In the genomic region with DNA sequence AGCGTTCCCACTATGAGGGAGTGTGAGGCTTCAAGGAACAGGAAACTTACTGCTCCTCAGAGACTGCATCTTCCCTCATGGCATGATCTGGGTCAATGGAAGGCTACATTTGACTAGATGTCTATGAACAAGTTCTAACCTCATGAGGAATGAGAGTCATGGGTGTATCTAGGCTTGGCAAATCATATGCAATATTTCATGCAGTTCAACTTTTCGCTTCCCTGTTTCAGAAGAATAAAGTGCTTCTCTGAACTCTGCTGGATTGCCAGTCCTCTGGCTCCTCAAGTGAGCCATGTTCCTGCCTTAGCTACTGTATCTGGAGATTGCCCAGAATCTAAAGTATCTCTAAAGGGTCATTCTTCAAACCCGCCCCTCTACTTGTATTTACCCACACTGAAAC, we compare ENCODE assay signal across 16 cellular contexts. TPM values are rescaled to one million over a fixed set of nuclear protein-coding genes. Genes with fewer than 3 reads are reported as not detected.
DNase-seq lines count a peak whose midpoint lies in the region; ATAC-seq and TF ChIP-seq lines count a peak whose summit lies in the region.
"Had no signal": no experiment of that assay in that cellular context is flagged by ENCODE, and none has a peak within 500 bp of the region (broad histone marks: within the 10 kb centered on the region; RNA-seq: fewer than 3 reads in every experiment).

No MANE protein-coding gene starts in this region.

- peaks cover 0 to 7% of the 10 kb centered on the region in 2 donors for H3K9me3 ChIP-seq in ascending aorta

- intact Hi-C loops in ascending aorta (cut with DNase I), result no loop called here

- no peaks in the 10 kb centered on the region for H3K27me3 Mint-ChIP-seq in mesothelial cell of epicardium (ENCODE audit: low read depth)
- no peaks in the 10 kb centered on the region for H3K27me3 Mint-ChIP-seq in progenitor cell of endocrine pancreas
- H3K27me3 Mint-ChIP-seq: activated CD4-positive, alpha-beta T cell treated with anti-CD3 and anti-CD28 coated beads, Interleukin-2, amount 10 ng/mL, durations not matched to agents 24 days and 14 days had no signal

- H3K27ac Mint-ChIP-seq in mesothelial cell of epicardium (peak overlapping the region; percentile 69), progenitor cell of endocrine pancreas (no peak overlapping the region)
- H3K27ac Mint-ChIP-seq: activated CD4-positive, alpha-beta T cell treated with anti-CD3 and anti-CD28 coated beads, Interleukin-2, amount 10 ng/mL, durations not matched to agents 24 days and 14 days had no signal

- H3K4me3 Mint-ChIP-seq in mesothelial cell of epicardium, result no peak overlapping the region
- no peak overlapping the region for H3K4me3 Mint-ChIP-seq in progenitor cell of endocrine pancreas (ENCODE audit: low read depth)
- H3K4me3 Mint-ChIP-seq: activated CD4-positive, alpha-beta T cell treated with anti-CD3 and anti-CD28 coated beads, Interleukin-2, amount 10 ng/mL, durations not matched to agents 24 days and 14 days had no signal

- H3K4me1 Mint-ChIP-seq in mesothelial cell of epicardium (peaks cover 21% of the 10 kb centered on the region), progenitor cell of endocrine pancreas (ENCODE audit: low read depth) (peaks cover 3% of the 10 kb centered on the region)
- H3K4me1 Mint-ChIP-seq: activated CD4-positive, alpha-beta T cell treated with anti-CD3 and anti-CD28 coated beads, Interleukin-2, amount 10 ng/mL, durations not matched to agents 24 days and 14 days had no signal

- TF ChIP-seq CTCF in mesothelial cell of epicardium (IDR thresholded peaks at IDR 0.05; ENCODE audit: unreplicated experiment) (no peak), ascending aorta (IDR thresholded peaks at IDR 0.05) (no peak), progenitor cell of endocrine pancreas (IDR thresholded peaks at IDR 0.05; ENCODE audit: unreplicated experiment) (no peak)

- peaks cover 12% of the 10 kb centered on the region for H3K36me3 Mint-ChIP-seq in mesothelial cell of epicardium
- no peaks in the 10 kb centered on the region for H3K36me3 Mint-ChIP-seq in progenitor cell of endocrine pancreas (ENCODE audit: insufficient read depth)

- peak; percentile 88 for DNase-seq in CD1c-positive myeloid dendritic cell (ENCODE audit: extremely low spot score)
- peak; percentile 34 for DNase-seq in RPMI8226
- DNase-seq in mesothelial cell of epicardium (ENCODE audit: low spot score in 2 of 2, unreplicated experiment in 2 of 2), result no peak
- no peak for DNase-seq in ascending aorta (ENCODE audit: low spot score in 2 of 2)
- DNase-seq in progenitor cell of endocrine pancreas (ENCODE audit: low spot score, unreplicated experiment), result no peak
- DNase-seq in NK-92 (lab: John Stamatoyannopoulos, UW; ENCODE audit: unreplicated experiment), result no peak
- DNase-seq: activated CD4-positive, alpha-beta T cell treated with anti-CD3 and anti-CD28 coated beads, Interleukin-2, amount 10 ng/mL, durations not matched to agents 24 days and 14 days; activated naive CD4-positive, alpha-beta T cell treated with anti-CD3 and anti-CD28 coated beads, Interleukin-2, amount 50 U/mL, for 16 hours; brain microvascular endothelial cell; Caco-2; hypothalamus; NCI-H187 treated with DMSO at 0.1 percent for 48 hours; NCI-H69; SHP77 had no signal

- peak; percentile 42 for ATAC-seq in HG02678 (IDR thresholded peaks at IDR 0.05; ENCODE audit: unreplicated experiment)
- no peak for ATAC-seq in HG02970 (IDR thresholded peaks at IDR 0.05; ENCODE audit: low FRiP score, unreplicated experiment)

- H3K4me1 ChIP-seq in ascending aorta, result no peaks in the 10 kb centered on the region
- H3K4me1 ChIP-seq: Caco-2 had no signal

- H3K27ac ChIP-seq in ascending aorta, result no peak overlapping the region
- H3K27ac ChIP-seq: brain microvascular endothelial cell had no signal

- H3K36me3 ChIP-seq in ascending aorta, result no peaks in the 10 kb centered on the region
- H3K36me3 ChIP-seq: brain microvascular endothelial cell had no signal

- peaks cover 23% of the 10 kb centered on the region for H3K9me3 Mint-ChIP-seq in mesothelial cell of epicardium
- peaks cover 12% of the 10 kb centered on the region for H3K9me3 Mint-ChIP-seq in progenitor cell of endocrine pancreas (ENCODE audit: low read depth)

- H3K27me3 ChIP-seq in ascending aorta, result no peaks in the 10 kb centered on the region
- H3K27me3 ChIP-seq: brain microvascular endothelial cell had no signal

- H3K4me3 ChIP-seq in ascending aorta, result no peak overlapping the region

RNA-seq across cellular contexts. Expression of a gene that starts 54.3 kb away (rescaled TPM):
- 43.4 to 50.4 TPM (median 44.4 TPM) in 3 replicates for total RNA-seq in mesothelial cell of epicardium
- total RNA-seq in ascending aorta, result 0.75 TPM
- total RNA-seq in progenitor cell of endocrine pancreas, result 12.4 and 19.6 TPM in 2 replicates

Comparison
In these comparisons a context has a peak if more than half of its experiments do, and no peak if none do; other contexts are left out.
1. DNase-seq: peak in CD1c-positive myeloid dendritic cell (single experiment) and RPMI8226 (single experiment); none in mesothelial cell of epicardium (0 of 2), ascending aorta (0 of 2), progenitor cell of endocrine pancreas (single experiment) and NK-92 (single experiment).